In the genomic region with DNA sequence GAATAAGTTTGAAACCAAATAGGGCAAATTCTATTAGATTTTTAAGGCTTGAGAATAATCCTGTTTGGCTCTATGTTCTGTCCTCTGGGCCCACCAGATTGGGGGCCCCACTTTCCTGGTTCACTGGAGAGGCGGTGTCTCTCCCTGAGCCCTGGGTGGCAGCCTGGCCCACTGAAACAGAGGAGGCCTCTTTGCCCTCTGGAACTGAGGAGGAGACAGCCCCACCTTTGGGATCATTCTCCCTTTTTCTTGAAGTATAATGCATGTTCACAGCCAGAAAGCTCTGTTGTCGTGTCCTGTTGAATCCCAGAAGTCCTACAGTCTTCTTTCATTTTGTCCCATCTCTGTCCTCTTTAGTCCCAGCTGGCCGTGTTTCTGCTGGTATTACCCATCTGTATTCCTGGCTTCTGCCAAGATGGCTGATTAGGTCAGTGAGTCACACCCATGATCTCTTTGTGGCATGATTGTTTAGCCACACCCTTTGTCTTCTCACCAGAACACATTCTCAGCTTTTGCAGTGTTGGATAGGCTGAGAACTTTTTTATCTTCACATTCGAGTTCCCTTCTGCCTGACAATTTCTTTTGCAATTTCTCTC, we compare ENCODE assay signal across 8 cellular contexts. TPM values are rescaled to one million over a fixed set of nuclear protein-coding genes. Genes with fewer than 3 reads are reported as not detected.
DNase-seq lines count a peak whose midpoint lies in the region; ATAC-seq and TF ChIP-seq lines count a peak whose summit lies in the region.

No MANE protein-coding gene starts in this region.

- no peak overlapping the region for H3K9ac ChIP-seq in endodermal cell (ENCODE audit: extremely low read depth, low read length, poor library complexity, severe bottlenecking)

- no peaks in the 10 kb centered on the region for H3K4me1 Mint-ChIP-seq in endodermal cell

- no peak overlapping the region for H3K27ac Mint-ChIP-seq in endodermal cell

- H3K4me3 ChIP-seq in BJ (ENCODE audit: low read depth, low read length) (no peak overlapping the region), astrocyte of the spinal cord (ENCODE audit: low read depth, low read length) (no peak overlapping the region), lower lobe of right lung (no peak overlapping the region), endodermal cell (ENCODE audit: low read length) (no peak overlapping the region)

- H3K27ac ChIP-seq in lower lobe of right lung = peak overlapping the region; percentile 49
- H3K27ac ChIP-seq in endodermal cell (ENCODE audit: low read depth, low read length) = no peak overlapping the region

- CTCF ChIA-PET in BJ (lab: Yijun Ruan, JAX) = interaction anchor here (1.4 kb wide), 1 partner anchor 8 kb away, joined by 3 read pairs; the partner anchor contains the start of gene TBC1D25

- peak in 1 of 2 donors; percentile 62 for ATAC-seq in lower lobe of right lung
- no peak for ATAC-seq in GM21381 (IDR thresholded peaks at IDR 0.05; ENCODE audit: unreplicated experiment)

- H3K27me3 Mint-ChIP-seq in endodermal cell (ENCODE audit: insufficient read depth) = no peaks in the 10 kb centered on the region

- peaks cover 22% of the 10 kb centered on the region for H3K36me3 Mint-ChIP-seq in endodermal cell (ENCODE audit: low read depth)

- in situ Hi-C loops in astrocyte of the spinal cord (cut with HindIII; ENCODE audit: low sequenced_read_pairs) = no loop called here

- peaks cover 1% of the 10 kb centered on the region; the same call in 1 of the 2 replicates for H3K36me3 ChIP-seq in BJ (ENCODE audit: control insufficient read depth, insufficient read depth, low read length)
- peaks cover 17% of the 10 kb centered on the region for H3K36me3 ChIP-seq in lower lobe of right lung
- peaks cover 18% of the 10 kb centered on the region for H3K36me3 ChIP-seq in endodermal cell (ENCODE audit: control insufficient read depth, insufficient read depth, low read length)

- no peak overlapping the region for H3K4me3 Mint-ChIP-seq in endodermal cell

- intact Hi-C loops in lower lobe of right lung (cut with DNase I) = no loop called here

- H3K9me3 ChIP-seq in lower lobe of right lung (no peaks in the 10 kb centered on the region), endodermal cell (ENCODE audit: control insufficient read depth, low read length) (no peaks in the 10 kb centered on the region)

- WGBS in endodermal cell (ENCODE audit: insufficient coverage in 1 of 2, insufficient read length in 1 of 2), 2 experiments = 93 to 95% methylated on average over 3 to 4 of the region's 4 CpGs

- TF ChIP-seq CTCF in BJ (IDR thresholded peaks at IDR 0.05; ENCODE audit: insufficient read depth, low read depth, low read length) = no peak
- TF ChIP-seq CTCF in astrocyte of the spinal cord (IDR thresholded peaks at IDR 0.05; ENCODE audit: low read depth, low read length) = no peak
- no peak for TF ChIP-seq CTCF in lower lobe of right lung (IDR thresholded peaks at IDR 0.05)
- TF ChIP-seq CTCF in endodermal cell (conservative IDR thresholded peaks at IDR 0.05) = no peak

- H3K4me1 ChIP-seq in lower lobe of right lung = no peaks in the 10 kb centered on the region
- H3K4me1 ChIP-seq in endodermal cell (ENCODE audit: control insufficient read depth, insufficient read depth, low read length) = no peaks in the 10 kb centered on the region

- peaks cover 62% of the 10 kb centered on the region for H3K9me3 Mint-ChIP-seq in endodermal cell

- no peaks in the 10 kb centered on the region for H3K27me3 ChIP-seq in BJ (ENCODE audit: control insufficient read depth, insufficient read depth, low read length)
- no peaks in the 10 kb centered on the region for H3K27me3 ChIP-seq in lower lobe of right lung (ENCODE audit: low read depth)
- no peaks in the 10 kb centered on the region for H3K27me3 ChIP-seq in endodermal cell (ENCODE audit: control insufficient read depth, insufficient read depth, low read length, poor library complexity, severe bottlenecking)

- POLR2A ChIA-PET in BJ (lab: Charles Lee) = no interaction called here

- DNase-seq in BJ (ENCODE audit: low read depth) = peak; percentile 34
- peak; percentile 88 for DNase-seq in M059J (ENCODE audit: low read depth)
- DNase-seq in astrocyte of the spinal cord (ENCODE audit: low read depth, low spot score) = peak; percentile 69
- no peak for DNase-seq in lower lobe of right lung
- no peak for DNase-seq in NCI-H146 treated with DMSO at 0.1 percent for 48 hours (lab: John Stamatoyannopoulos, UW; ENCODE audit: unreplicated experiment)
- no peak for DNase-seq in GOT3 (lab: John Stamatoyannopoulos, UW)
- DNase-seq in endodermal cell = no peak

RNA-seq across cellular contexts. Expression of gene TBC1D25, which starts 8.1 kb away (rescaled TPM):
- polyA plus RNA-seq in BJ (2011; rRNA removed) = 10.6 and 17.8 TPM in 2 replicates
- polyA minus RNA-seq in BJ (2011; rRNA and poly(A)+ RNA removed) = 9.5 and 11.1 TPM in 2 replicates
- 6.7 and 9.3 TPM in 2 replicates for total RNA-seq in M059J (2014; rRNA removed; shearing (Covaris generic))
- 12.0 TPM for total RNA-seq in lower lobe of right lung
- 1 to 10 TPM; 7.0 to 7.6 TPM for total RNA-seq in endodermal cell
- 7.3 TPM for polyA plus RNA-seq in endodermal cell (2013, experiment 1 of 2)
- 6.5 TPM for polyA plus RNA-seq in endodermal cell (2013, experiment 2 of 2)

RNA-seq across cellular contexts. Expression of gene EBP, which starts 9.8 kb away (rescaled TPM):
- 28.3 and 36.1 TPM in 2 replicates for polyA plus RNA-seq in BJ (2011; rRNA removed)
- polyA minus RNA-seq in BJ (2011; rRNA and poly(A)+ RNA removed) = 31.3 and 42.1 TPM in 2 replicates
- total RNA-seq in M059J (2014; rRNA removed; shearing (Covaris generic)) = 248 and 277 TPM in 2 replicates
- total RNA-seq in lower lobe of right lung = 74.0 TPM
- total RNA-seq in endodermal cell = 100 to 1,000 TPM; 105 to 119 TPM
- 155 TPM for polyA plus RNA-seq in endodermal cell (2013, experiment 1 of 2)
- polyA plus RNA-seq in endodermal cell (2013, experiment 2 of 2) = 164 TPM

RNA-seq across cellular contexts. Expression of gene PORCN, which starts 22.7 kb away (rescaled TPM):
- 9.9 and 18.0 TPM in 2 replicates for polyA plus RNA-seq in BJ (2011; rRNA removed)
- polyA minus RNA-seq in BJ (2011; rRNA and poly(A)+ RNA removed) = 10.5 and 14.9 TPM in 2 replicates
- total RNA-seq in M059J (2014; rRNA removed; shearing (Covaris generic)) = 23.1 and 25.4 TPM in 2 replicates
- 6.1 TPM for total RNA-seq in lower lobe of right lung
- total RNA-seq in endodermal cell = 10 to 100 TPM; 51.1 to 54.4 TPM
- polyA plus RNA-seq in endodermal cell (2013, experiment 1 of 2) = 40.1 TPM
- 45.9 TPM for polyA plus RNA-seq in endodermal cell (2013, experiment 2 of 2)

RNA-seq across cellular contexts. Expression of gene RBM3, which starts 42.8 kb away (rescaled TPM):
- polyA plus RNA-seq in BJ (2011; rRNA removed) = 333 and 406 TPM in 2 replicates
- 212 and 220 TPM in 2 replicates for polyA minus RNA-seq in BJ (2011; rRNA and poly(A)+ RNA removed)
- total RNA-seq in M059J (2014; rRNA removed; shearing (Covaris generic)) = 52.6 and 64.2 TPM in 2 replicates
- total RNA-seq in lower lobe of right lung (157 TPM), endodermal cell (100 to 1,000 TPM; 183 to 189 TPM)
- polyA plus RNA-seq in endodermal cell (2013, experiment 1 of 2) = 217 TPM
- 195 TPM for polyA plus RNA-seq in endodermal cell (2013, experiment 2 of 2)

RNA-seq across cellular contexts. Expression of gene FTSJ1, which starts 55.5 kb away (rescaled TPM):
- 24.5 and 44.3 TPM in 2 replicates for polyA plus RNA-seq in BJ (2011; rRNA removed)
- polyA minus RNA-seq in BJ (2011; rRNA and poly(A)+ RNA removed) = 21.4 and 29.8 TPM in 2 replicates
- 107 and 123 TPM in 2 replicates for total RNA-seq in M059J (2014; rRNA removed; shearing (Covaris generic))
- total RNA-seq in lower lobe of right lung (30.2 TPM), endodermal cell (10 to 100 TPM; 47.3 to 54.3 TPM)
- 46.1 TPM for polyA plus RNA-seq in endodermal cell (2013, experiment 1 of 2)
- polyA plus RNA-seq in endodermal cell (2013, experiment 2 of 2) = 43.6 TPM

Comparison
In these comparisons a context has a peak if more than half of its experiments do, and no peak if none do; other contexts are left out.
1. DNase-seq: peak in BJ (single experiment), M059J (single experiment) and astrocyte of the spinal cord (single experiment); none in lower lobe of right lung (single experiment), NCI-H146 treated with DMSO at 0.1 percent for 48 hours (single experiment), GOT3 (single experiment) and endodermal cell (single experiment).